1 cellular context compared by ENCODE assay signal in the genomic region with DNA sequence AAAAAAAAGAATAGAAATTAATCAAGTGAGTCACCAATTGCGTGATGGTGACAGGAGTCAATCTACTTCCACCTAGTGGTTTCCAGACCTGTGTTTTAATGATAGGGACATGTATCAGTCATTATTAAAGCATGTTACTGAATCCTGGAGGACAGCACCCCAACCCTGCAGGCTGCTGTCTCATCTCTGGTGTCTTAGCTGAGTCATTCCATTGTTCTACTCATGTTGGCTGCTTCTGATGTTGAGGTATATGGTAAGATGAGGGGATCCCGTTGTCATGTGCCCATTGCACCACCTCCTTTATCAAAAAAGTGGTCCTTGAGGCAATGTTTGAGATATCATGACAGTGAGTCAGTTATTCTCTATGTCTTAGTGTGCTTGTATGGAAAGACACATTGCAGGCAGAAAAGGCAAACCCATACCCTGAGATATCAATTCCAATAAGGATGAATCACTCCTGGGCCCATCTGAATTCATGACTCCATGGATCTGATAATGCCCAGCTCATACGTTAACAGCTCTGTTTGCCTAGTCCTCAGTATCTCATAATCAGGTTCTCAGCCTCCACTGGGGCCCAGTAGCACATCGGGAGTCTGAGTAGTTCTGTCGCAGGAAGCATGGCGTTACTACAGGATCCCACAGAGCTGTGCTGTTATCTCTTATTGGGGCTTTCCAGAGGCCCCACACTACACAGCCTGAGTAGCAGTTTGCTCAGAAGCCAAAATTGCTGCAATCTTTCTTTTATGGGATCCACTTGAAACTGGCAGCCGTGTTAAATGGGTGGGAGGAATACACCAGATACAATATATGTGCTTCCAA.
TF ChIP-seq lines count a peak whose summit lies in the region.

No MANE protein-coding gene starts in this region.

TF ChIP-seq in K562, 482 proteins besides CTCF, POLR2A, EP300 and RAD21 (continued from another document):
- TF ChIP-seq, protein P1, sequence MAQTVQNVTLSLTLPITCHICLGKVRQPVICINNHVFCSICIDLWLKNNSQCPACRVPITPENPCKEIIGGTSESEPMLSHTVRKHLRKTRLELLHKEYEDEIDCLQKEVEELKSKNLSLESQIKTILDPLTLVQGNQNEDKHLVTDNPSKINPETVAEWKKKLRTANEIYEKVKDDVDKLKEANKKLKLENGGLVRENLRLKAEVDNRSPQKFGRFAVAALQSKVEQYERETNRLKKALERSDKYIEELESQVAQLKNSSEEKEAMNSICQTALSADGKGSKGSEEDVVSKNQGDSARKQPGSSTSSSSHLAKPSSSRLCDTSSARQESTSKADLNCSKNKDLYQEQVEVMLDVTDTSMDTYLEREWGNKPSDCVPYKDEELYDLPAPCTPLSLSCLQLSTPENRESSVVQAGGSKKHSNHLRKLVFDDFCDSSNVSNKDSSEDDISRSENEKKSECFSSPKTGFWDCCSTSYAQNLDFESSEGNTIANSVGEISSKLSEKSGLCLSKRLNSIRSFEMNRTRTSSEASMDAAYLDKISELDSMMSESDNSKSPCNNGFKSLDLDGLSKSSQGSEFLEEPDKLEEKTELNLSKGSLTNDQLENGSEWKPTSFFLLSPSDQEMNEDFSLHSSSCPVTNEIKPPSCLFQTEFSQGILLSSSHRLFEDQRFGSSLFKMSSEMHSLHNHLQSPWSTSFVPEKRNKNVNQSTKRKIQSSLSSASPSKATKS (CRISPR knock-in tag; IDR thresholded peaks at IDR 0.05): no peak
- TF ChIP-seq SMARCE1 (IDR thresholded peaks at IDR 0.05) (no peak), FOSL1 (tag; conservative IDR thresholded peaks at IDR 0.05) (peak; percentile 76), ARID1B (IDR thresholded peaks at IDR 0.05) (0 out of 2 replicates have a peak, but pooled peaks have one; percentile 12)
- TF ChIP-seq, protein P2, sequence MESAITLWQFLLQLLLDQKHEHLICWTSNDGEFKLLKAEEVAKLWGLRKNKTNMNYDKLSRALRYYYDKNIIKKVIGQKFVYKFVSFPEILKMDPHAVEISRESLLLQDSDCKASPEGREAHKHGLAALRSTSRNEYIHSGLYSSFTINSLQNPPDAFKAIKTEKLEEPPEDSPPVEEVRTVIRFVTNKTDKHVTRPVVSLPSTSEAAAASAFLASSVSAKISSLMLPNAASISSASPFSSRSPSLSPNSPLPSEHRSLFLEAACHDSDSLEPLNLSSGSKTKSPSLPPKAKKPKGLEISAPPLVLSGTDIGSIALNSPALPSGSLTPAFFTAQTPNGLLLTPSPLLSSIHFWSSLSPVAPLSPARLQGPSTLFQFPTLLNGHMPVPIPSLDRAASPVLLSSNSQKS (CRISPR knock-in tag; IDR thresholded peaks at IDR 0.05): no peak
